7 cellular contexts compared by ENCODE assay signal in the genomic region with DNA sequence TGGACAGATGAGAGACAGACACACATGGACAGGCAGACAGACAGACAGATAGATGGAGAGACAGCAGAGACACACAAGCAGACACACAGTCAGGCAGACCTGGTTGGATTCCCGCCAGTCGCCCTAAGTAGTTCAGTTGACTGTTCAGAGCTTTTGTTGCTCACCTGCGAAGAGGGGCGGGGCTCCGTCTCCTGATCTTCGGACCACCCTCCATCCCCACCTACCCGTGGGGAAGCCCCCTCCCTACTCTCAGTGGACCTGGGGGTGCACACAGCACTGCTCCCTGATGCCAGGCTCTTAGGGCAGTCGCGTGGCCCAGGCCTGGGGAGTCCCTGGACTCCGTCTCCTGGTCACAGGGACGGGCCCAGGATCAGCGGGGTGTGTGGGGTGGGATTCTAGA.
DNase-seq lines count a peak whose midpoint lies in the region; ATAC-seq, FAIRE-seq and TF ChIP-seq lines count a peak whose summit lies in the region.
"Not testable (repeated sequence)": the region's sequence is repeated elsewhere in the genome, so short reads cannot be mapped to it uniquely, and the experiment has no call there.

No MANE protein-coding gene starts in this region.

- not testable (repeated sequence) for H3K4me1 Mint-ChIP-seq in H9
- H3K4me1 Mint-ChIP-seq in neural progenitor cell, result peaks cover 15% of the 10 kb centered on the region

- not testable (repeated sequence) for H3K14ac ChIP-seq in H9 (ENCODE audit: insufficient read depth, low read length); H1 (ENCODE audit: insufficient read length)

- H4K8ac ChIP-seq in H9 (replicated peaks; ENCODE audit: insufficient read length, low read depth, low read length); H1 (ENCODE audit: extremely low read depth, insufficient read depth, low read length): not testable (repeated sequence)

- H3K36me3 ChIP-seq in H1 (ENCODE audit: control insufficient read depth in 2 of 4, insufficient read depth in 4 of 4, low read length in 3 of 4); neural progenitor cell: not testable (repeated sequence)

- not testable (repeated sequence) for H3K4me3 ChIP-seq in H1 (ENCODE audit: extremely low read depth in 1 of 4, insufficient read depth in 2 of 4, low read depth in 3 of 4, low read length in 4 of 4); neural progenitor cell

- not testable (repeated sequence) for TF ChIP-seq POLR2A in H1 (IDR thresholded peaks at IDR 0.05; ENCODE audit: control extremely low read depth in 1 of 2, low read depth in 2 of 2, low read length in 2 of 2)

- H3K27me3 Mint-ChIP-seq in H9 (ENCODE audit: low read depth), result not testable (repeated sequence)
- peaks cover 19% of the 10 kb centered on the region for H3K27me3 Mint-ChIP-seq in neural progenitor cell (ENCODE audit: insufficient read depth, low read depth)

- not testable (repeated sequence) for H2AFZ ChIP-seq in H9 (ENCODE audit: low read length); H1 (ENCODE audit: low read length); neural progenitor cell (replicated peaks)

- H3T11ph ChIP-seq in H9 (ENCODE audit: low read length), result not testable (repeated sequence)

- H3K27me3 ChIP-seq in H9 (ENCODE audit: insufficient read depth, low read length); H1 (replicated peaks in 1 of 4; ENCODE audit: control insufficient read depth in 3 of 4, extremely low read depth in 1 of 4, insufficient read depth in 3 of 4, low read length in 3 of 4); neural progenitor cell: not testable (repeated sequence)

- CTCF ChIA-PET in H1 (lab: Charles Lee; ENCODE audit: partially characterized antibody), result not testable (repeated sequence)

- not testable (repeated sequence) for H4K20me1 ChIP-seq in H9 (ENCODE audit: control insufficient read depth, insufficient read depth, insufficient read length); H1 (replicated peaks in 1 of 2; ENCODE audit: control insufficient read depth in 1 of 2, insufficient read depth in 2 of 2, low read length in 2 of 2); neural progenitor cell (ENCODE audit: low read depth)

- not testable (repeated sequence) for H3K79me1 ChIP-seq in H9 (ENCODE audit: insufficient read depth, low read depth, low read length, poor library complexity, severe bottlenecking); H1 (ENCODE audit: low read depth, low read length)

- H2BK15ac ChIP-seq in H9 (ENCODE audit: low read depth, low read length); H1 (ENCODE audit: low read length): not testable (repeated sequence)

- intact Hi-C loops in cardiac septum (cut with DNase I); sciatic nerve (cut with DNase I): not testable (repeated sequence)

- not testable (repeated sequence) for H2BK12ac ChIP-seq in H9 (ENCODE audit: insufficient read length, low read depth, low read length)
- H2BK12ac ChIP-seq in H1 (ENCODE audit: low read depth, low read length), result 0 out of 2 replicates have a peak overlapping the region, but pooled peaks have one; percentile 50

- H3K9ac ChIP-seq in H9 (ENCODE audit: extremely low read depth, insufficient read length, low read length); H1 (replicated peaks in 1 of 4; ENCODE audit: extremely low read depth in 1 of 4, low read depth in 3 of 4, low read length in 3 of 4); neural progenitor cell: not testable (repeated sequence)

- not testable (repeated sequence) for H2BK5ac ChIP-seq in H9 (ENCODE audit: insufficient read length, low read length); H1 (ENCODE audit: low read depth, low read length)

- no CpG with 5 or more reads among the region's 12 CpGs for WGBS in H9 (ENCODE audit: extremely low coverage, insufficient read length, low lambda C conversion rate)
- WGBS in H1 (ENCODE audit: extremely low coverage in 1 of 2, insufficient coverage in 1 of 2, insufficient read length in 1 of 2, insufficient replicate concordance in 2 of 2, low coverage in 1 of 2, low lambda C conversion rate in 2 of 2, missing lambda C conversion rate in 1 of 2), 2 experiments, result 96% methylated on average over 9 of the region's 12 CpGs; no CpG with 5 or more reads in 1 of the 2 experiments

- not testable (repeated sequence) for H3K27ac Mint-ChIP-seq in H9
- H3K27ac Mint-ChIP-seq in neural progenitor cell, result peak overlapping the region; percentile 8

- ATAC-seq in left lobe of liver, sciatic nerve: not testable (repeated sequence)

- not testable (repeated sequence) for H3K4me2 ChIP-seq in H9 (ENCODE audit: insufficient read depth, insufficient read length, low read length); H1 (ENCODE audit: insufficient read depth in 1 of 2, low read depth in 2 of 2, low read length in 2 of 2); neural progenitor cell

- POLR2A ChIA-PET in H1 (lab: Charles Lee; ENCODE audit: partially characterized antibody), result not testable (repeated sequence)

- not testable (repeated sequence) for H2AK5ac ChIP-seq in H9 (ENCODE audit: insufficient read length, low read length); H1 (ENCODE audit: low read depth, low read length)

- H3K4ac ChIP-seq in H9 (ENCODE audit: low read depth, low read length); H1 (replicated peaks; ENCODE audit: insufficient read length, low read depth, low read length): not testable (repeated sequence)

- TF ChIP-seq EP300 in H1 (IDR thresholded peaks at IDR 0.05; ENCODE audit: borderline replicate concordance in 1 of 2, low read depth in 2 of 2, low read length in 2 of 2), result not testable (repeated sequence)

- H3K9me3 Mint-ChIP-seq in H9, neural progenitor cell: not testable (repeated sequence)

- not testable (repeated sequence) for H4K91ac ChIP-seq in H9 (ENCODE audit: insufficient read length, low read depth, low read length); H1 (replicated peaks; ENCODE audit: insufficient read length, low read length)

- H2BK120ac ChIP-seq in H9 (ENCODE audit: low read depth, low read length, poor library complexity, severe bottlenecking); H1 (replicated peaks; ENCODE audit: low read depth, low read length): not testable (repeated sequence)

- not testable (repeated sequence) for H4K5ac ChIP-seq in H9 (ENCODE audit: insufficient read length, low read depth, low read length); H1 (ENCODE audit: insufficient read length, low read depth, low read length)

- not testable (repeated sequence) for H3K18ac ChIP-seq in H9 (ENCODE audit: insufficient read length, low read depth, low read length); H1 (ENCODE audit: extremely low read depth, low read length)

- H3K56ac ChIP-seq in H9 (ENCODE audit: insufficient read length, low read depth, low read length); H1 (replicated peaks; ENCODE audit: insufficient read length, low read depth, low read length): not testable (repeated sequence)

- not testable (repeated sequence) for TF ChIP-seq CTCF in H9 (conservative IDR thresholded peaks at IDR 0.05); H1 (IDR thresholded peaks at IDR 0.05; ENCODE audit: control extremely low read depth in 1 of 3, insufficient read depth in 1 of 3, low read depth in 1 of 3, low read length in 3 of 3); neural progenitor cell (IDR thresholded peaks at IDR 0.05)

- H2BK20ac ChIP-seq in H9 (ENCODE audit: low read depth, low read length, poor library complexity, severe bottlenecking); H1 (ENCODE audit: low read length): not testable (repeated sequence)

- H3K23ac ChIP-seq in H9 (ENCODE audit: insufficient read length, low read depth, low read length); H1 (ENCODE audit: insufficient read length): not testable (repeated sequence)

- not testable (repeated sequence) for H3K23me2 ChIP-seq in H9 (ENCODE audit: insufficient read length, low read depth, low read length, poor library complexity, severe bottlenecking); H1 (ENCODE audit: low read depth, low read length)

- not testable (repeated sequence) for TF ChIP-seq RAD21 in H1 (IDR thresholded peaks at IDR 0.05 in 1 of 2, conservative IDR thresholded peaks at IDR 0.05 in 1 of 2; ENCODE audit: low read depth in 2 of 2, low read length in 2 of 2)

- not testable (repeated sequence) for H3F3A ChIP-seq in neural progenitor cell (ENCODE audit: low read depth)

- H3K4me1 ChIP-seq in H9 (ENCODE audit: insufficient read depth, low read length); H1 (replicated peaks in 1 of 4; ENCODE audit: control insufficient read depth in 3 of 4, insufficient read depth in 4 of 4, low read length in 3 of 4); neural progenitor cell: not testable (repeated sequence)

- not testable (repeated sequence) for H3K79me2 ChIP-seq in H9 (ENCODE audit: insufficient read depth, low read length); H1 (ENCODE audit: control insufficient read depth in 1 of 2, insufficient read depth in 2 of 2, low read length in 2 of 2); neural progenitor cell (ENCODE audit: low read depth)

- H3K36me3 Mint-ChIP-seq in H9 (ENCODE audit: insufficient read depth in 1 of 3, low read depth in 3 of 3); neural progenitor cell: not testable (repeated sequence)

- H3K4me3 Mint-ChIP-seq in H9, result not testable (repeated sequence)
- peak overlapping the region; percentile 1 for H3K4me3 Mint-ChIP-seq in neural progenitor cell

- FAIRE-seq in H1 (lab: Jason Lieb, UNC), result not testable (repeated sequence)

- DNase-seq in H9, result peak; percentile 23
- DNase-seq in activated CD8-positive, alpha-beta memory T cell treated with anti-CD3 and anti-CD28 coated beads, Interleukin-2, amount 50 U/mL, for 48 hours, result peak; percentile 26
- not testable (repeated sequence) for DNase-seq in H1 (ENCODE audit: low read depth in 1 of 2, low spot score in 2 of 2); neural progenitor cell (ENCODE audit: low spot score)
- DNase-seq in cardiac septum (ENCODE audit: low spot score), result peak; percentile 72
- peak; percentile 31 for DNase-seq in left lobe of liver (ENCODE audit: low spot score)
- DNase-seq in sciatic nerve (ENCODE audit: low spot score), result peak; percentile 46

- not testable (repeated sequence) for H3K27ac ChIP-seq in H9 (ENCODE audit: insufficient read length, low read depth, low read length); H1 (ENCODE audit: low read depth, low read length); neural progenitor cell

- not testable (repeated sequence) for H3K9me3 ChIP-seq in H9 (ENCODE audit: control insufficient read depth, low read depth, low read length); H1 (ENCODE audit: insufficient read depth in 2 of 2, low read depth in 1 of 2, low read length in 1 of 2); neural progenitor cell (ENCODE audit: low read depth)
